ENCODE assay signal across 1 cellular context in genomic region chr19:49142866-49143335, GRCh38.
A peak's percentile ranks its signal among the peaks of the same experiment; 100 is the strongest.
TF ChIP-seq lines count a peak whose summit lies in the region.

No MANE protein-coding gene starts in this region.

TF ChIP-seq in neural cell, 6 proteins besides CTCF, POLR2A, EP300 and RAD21 (continued from another document):
- TF ChIP-seq MXI1 (conservative IDR thresholded peaks at IDR 0.05; ENCODE audit: poor library complexity, severe bottlenecking) (no peak), POLR2AphosphoS5 (IDR thresholded peaks at IDR 0.05) (peak; percentile 65)
